Comparison of ENCODE assay signal across 8 cellular contexts in genomic region chr2:147449323-147450080, GRCh38.
DNase-seq lines count a peak whose midpoint lies in the region; ATAC-seq lines count a peak whose summit lies in the region.

No MANE protein-coding gene starts in this region.

- peaks cover 8% of the 10 kb centered on the region for H3K9me3 Mint-ChIP-seq in central memory CD8-positive, alpha-beta T cell

- no peaks in the 10 kb centered on the region for H3K36me3 Mint-ChIP-seq in central memory CD8-positive, alpha-beta T cell (ENCODE audit: insufficient read depth)

- ATAC-seq in activated CD4-positive, CD25-positive, alpha-beta regulatory T cell treated with anti-CD3 and anti-CD28 coated beads, Interleukin-2, amount 50 U/mL, for 24 hours: peak; percentile 65 to 75
- peak; percentile 74 for ATAC-seq in central memory CD8-positive, alpha-beta T cell (replicated peaks; ENCODE audit: extremely low read depth, poor library complexity, severe bottlenecking)
- no peak for ATAC-seq in HG03135 (IDR thresholded peaks at IDR 0.05; ENCODE audit: unreplicated experiment)
- no peak for ATAC-seq in GM18868 (IDR thresholded peaks at IDR 0.05; ENCODE audit: unreplicated experiment)

- no peaks in the 10 kb centered on the region for H3K27me3 Mint-ChIP-seq in central memory CD8-positive, alpha-beta T cell

- H3K4me3 Mint-ChIP-seq in central memory CD8-positive, alpha-beta T cell: no peak overlapping the region

- H3K4me1 Mint-ChIP-seq in central memory CD8-positive, alpha-beta T cell: no peaks in the 10 kb centered on the region

- peak overlapping the region; percentile 60 for H3K27ac Mint-ChIP-seq in central memory CD8-positive, alpha-beta T cell (ENCODE audit: low read depth)

- DNase-seq in activated CD4-positive, CD25-positive, alpha-beta regulatory T cell treated with anti-CD3 and anti-CD28 coated beads, Interleukin-2, amount 50 U/mL, for 72 hours: no peak
- DNase-seq in OCI-M1 (lab: John Stamatoyannopoulos, UW) (peak; percentile 18), retina (peak; percentile 44), NCI-H2171 treated with DMSO at 0.1 percent for 48 hours (lab: John Stamatoyannopoulos, UW) (no peak)
- DNase-seq in central memory CD8-positive, alpha-beta T cell (ENCODE audit: low spot score in 2 of 2): peak in 1 of 2 donors; percentile 10

Comparison
In these comparisons a context has a peak if more than half of its experiments do, and no peak if none do; other contexts are left out.
1. ATAC-seq: peak in activated CD4-positive, CD25-positive, alpha-beta regulatory T cell treated with anti-CD3 and anti-CD28 coated beads, Interleukin-2, amount 50 U/mL, for 24 hours (2 of 2) and central memory CD8-positive, alpha-beta T cell (single experiment); none in HG03135 (single experiment) and GM18868 (single experiment).
2. DNase-seq: peak in OCI-M1 (single experiment) and retina (single experiment); none in activated CD4-positive, CD25-positive, alpha-beta regulatory T cell treated with anti-CD3 and anti-CD28 coated beads, Interleukin-2, amount 50 U/mL, for 72 hours (single experiment) and NCI-H2171 treated with DMSO at 0.1 percent for 48 hours (single experiment).